In the genomic region with DNA sequence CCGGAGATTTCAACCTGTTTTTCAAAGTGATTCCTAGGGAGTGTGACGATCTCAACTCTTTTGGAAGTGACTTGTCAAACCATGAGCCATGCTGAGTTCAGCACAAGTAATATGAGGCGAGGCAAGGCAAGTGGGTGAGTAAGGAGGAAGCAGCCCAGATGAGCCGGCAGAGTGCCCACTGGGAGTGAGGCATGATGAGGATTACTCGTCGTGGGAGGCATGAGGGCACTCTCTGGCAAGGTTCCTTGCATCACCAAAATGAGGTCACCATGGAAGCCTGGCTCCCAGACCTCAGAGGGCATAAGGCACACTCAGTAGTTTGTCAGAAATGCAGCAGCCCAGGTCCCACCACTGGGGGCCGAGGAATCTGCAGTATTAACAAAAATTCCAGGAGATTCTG, we compare ENCODE assay signal across 9 cellular contexts.
DNase-seq lines count a peak whose midpoint lies in the region; ATAC-seq, FAIRE-seq and TF ChIP-seq lines count a peak whose summit lies in the region.
"Had no signal": no experiment of that assay in that cellular context is flagged by ENCODE, and none has a peak within 500 bp of the region (broad histone marks: within the 10 kb centered on the region; RNA-seq: fewer than 3 reads in every experiment).

No MANE protein-coding gene starts in this region.

- 17% methylated on average over 7 of the region's 7 CpGs for WGBS in mammary epithelial cell (ENCODE audit: low coverage, missing lambda C conversion rate)

- no peak for TF ChIP-seq CTCF in mammary epithelial cell (conservative IDR thresholded peaks at IDR 0.05 in 1 of 2, IDR thresholded peaks at IDR 0.05 in 1 of 2; ENCODE audit: extremely low read depth in 1 of 2, insufficient read depth in 1 of 2, low read depth in 1 of 2, low read length in 2 of 2)

- H3K36me3 ChIP-seq in HUES48 (ENCODE audit: control insufficient read depth, insufficient read depth, low read length) (no peaks in the 10 kb centered on the region), mammary epithelial cell (ENCODE audit: insufficient read depth, low read length) (no peaks in the 10 kb centered on the region)
- H3K36me3 ChIP-seq: pancreas had no signal

- no peak overlapping the region for H2AFZ ChIP-seq in mammary epithelial cell (ENCODE audit: low read depth, low read length)

- no peaks in the 10 kb centered on the region for H3K27me3 Mint-ChIP-seq in activated CD8-positive, alpha-beta memory T cell treated with anti-CD3 and anti-CD28 coated beads, Interleukin-2, amount 10 ng/mL, durations not matched to agents 7 days and 5 days

- in situ Hi-C loops in mammary epithelial cell (cut with MboI; ENCODE audit: low sequenced_read_pairs in 2 of 2): loop anchor here in 1 of 2 donors (25.0 kb wide), 1 partner anchor 865 kb away; no protein-coding TSS in a partner anchor

- no peak overlapping the region for H3K4me3 Mint-ChIP-seq in activated CD8-positive, alpha-beta memory T cell treated with anti-CD3 and anti-CD28 coated beads, Interleukin-2, amount 10 ng/mL, durations not matched to agents 7 days and 5 days

- ATAC-seq in activated CD8-positive, alpha-beta memory T cell treated with anti-CD3 and anti-CD28 coated beads, Interleukin-2, amount 10 ng/mL, durations not matched to agents 7 days and 5 days: no peak
- no peak for ATAC-seq in GM21360 (IDR thresholded peaks at IDR 0.05; ENCODE audit: unreplicated experiment)

- no TSS peak for BruUV-seq in mammary epithelial cell (replicated peaks; lab: Mats Ljungman, UMichigan)

- H3K9ac ChIP-seq in HUES48 (ENCODE audit: low read depth, low read length): no peak overlapping the region
- no peak overlapping the region for H3K9ac ChIP-seq in mammary epithelial cell (ENCODE audit: insufficient read depth, low read length)

- no peak overlapping the region for H3K4me2 ChIP-seq in mammary epithelial cell (ENCODE audit: insufficient read depth, low read depth, low read length)

- H3K4me3 ChIP-seq in HUES48 (ENCODE audit: low read depth, low read length): no peak overlapping the region
- no peak overlapping the region for H3K4me3 ChIP-seq in mammary epithelial cell (replicated peaks in 1 of 3; ENCODE audit: insufficient read depth in 1 of 3, low read depth in 2 of 3, low read length in 3 of 3)
- H3K4me3 ChIP-seq: pancreas had no signal

- dilution Hi-C loops in mammary epithelial cell (cut with HindIII; ENCODE audit: low sequenced_read_pairs): no loop called here

- no peak for FAIRE-seq in GM19239 (lab: Jason Lieb, UNC)
- FAIRE-seq: pancreas had no signal

- no peaks in the 10 kb centered on the region for H3K9me3 ChIP-seq in HUES48 (ENCODE audit: control insufficient read depth, insufficient read depth, low read length)
- H3K9me3 ChIP-seq in mammary epithelial cell (replicated peaks; ENCODE audit: insufficient read depth, low read length): no peaks in the 10 kb centered on the region
- H3K9me3 ChIP-seq: pancreas had no signal

- H3K4me1 ChIP-seq in HUES48 (ENCODE audit: control insufficient read depth, insufficient read depth, low read length) (peaks cover 47% of the 10 kb centered on the region), mammary epithelial cell (ENCODE audit: insufficient read depth, low read length) (peaks cover 16% of the 10 kb centered on the region)
- H3K4me1 ChIP-seq: pancreas had no signal

- CTCF ChIA-PET in mammary epithelial cell (lab: Charles Lee; ENCODE audit: low non-redundant PET): no interaction called here
- CTCF ChIA-PET in activated CD8-positive, alpha-beta memory T cell treated with anti-CD3 and anti-CD28 coated beads, Interleukin-2, amount 10 ng/mL, durations not matched to agents 7 days and 5 days (lab: Charles Lee): no interaction called here

- DNase-seq in AG08395 (ENCODE audit: low spot score) (peak; percentile 94), mammary epithelial cell (peak; percentile 92), medulla oblongata (ENCODE audit: extremely low spot score) (peak; percentile 42), DMS79 treated with DMSO at 0.1 percent for 48 hours (lab: John Stamatoyannopoulos, UW) (no peak), GM19239 (ENCODE audit: insufficient read length, low spot score) (no peak)
- no peak for DNase-seq in activated CD8-positive, alpha-beta memory T cell treated with anti-CD3 and anti-CD28 coated beads, Interleukin-2, amount 10 ng/mL, durations not matched to agents 7 days and 5 days

- H3K9me3 Mint-ChIP-seq in activated CD8-positive, alpha-beta memory T cell treated with anti-CD3 and anti-CD28 coated beads, Interleukin-2, amount 10 ng/mL, durations not matched to agents 7 days and 5 days (ENCODE audit: low read depth): no peaks in the 10 kb centered on the region

- H3K36me3 Mint-ChIP-seq in activated CD8-positive, alpha-beta memory T cell treated with anti-CD3 and anti-CD28 coated beads, Interleukin-2, amount 10 ng/mL, durations not matched to agents 7 days and 5 days: no peaks in the 10 kb centered on the region

- H3K27ac Mint-ChIP-seq in activated CD8-positive, alpha-beta memory T cell treated with anti-CD3 and anti-CD28 coated beads, Interleukin-2, amount 10 ng/mL, durations not matched to agents 7 days and 5 days: no peak overlapping the region

- no peaks in the 10 kb centered on the region for H3K4me1 Mint-ChIP-seq in activated CD8-positive, alpha-beta memory T cell treated with anti-CD3 and anti-CD28 coated beads, Interleukin-2, amount 10 ng/mL, durations not matched to agents 7 days and 5 days

- H3K79me2 ChIP-seq in mammary epithelial cell (ENCODE audit: insufficient read depth, low read length): no peaks in the 10 kb centered on the region

- H3K27me3 ChIP-seq in HUES48 (ENCODE audit: control insufficient read depth, insufficient read depth, low read length): no peaks in the 10 kb centered on the region
- H3K27me3 ChIP-seq in mammary epithelial cell (ENCODE audit: insufficient read depth, low read length): no peaks in the 10 kb centered on the region
- H3K27me3 ChIP-seq: pancreas had no signal

- no peaks in the 10 kb centered on the region for H4K20me1 ChIP-seq in mammary epithelial cell (ENCODE audit: insufficient read depth, low read length)

- intact Hi-C loops in mammary epithelial cell (cut with micrococcal nuclease): no loop called here

- H3K27ac ChIP-seq in HUES48 (ENCODE audit: low read depth, low read length) (peak overlapping the region; percentile 84), mammary epithelial cell (ENCODE audit: insufficient read depth, low read depth, low read length) (no peak overlapping the region)
- H3K27ac ChIP-seq: pancreas had no signal

Comparison
In these comparisons a context has a peak if more than half of its experiments do, and no peak if none do; other contexts are left out.
1. DNase-seq: peak in AG08395 (single experiment), mammary epithelial cell (single experiment) and medulla oblongata (single experiment); none in DMS79 treated with DMSO at 0.1 percent for 48 hours (single experiment), activated CD8-positive, alpha-beta memory T cell treated with anti-CD3 and anti-CD28 coated beads, Interleukin-2, amount 10 ng/mL, durations not matched to agents 7 days and 5 days (single experiment) and GM19239 (single experiment).